27 cellular contexts compared by ENCODE assay signal in genomic region chr4:181684310-181684709, GRCh38.
DNase-seq lines count a peak whose midpoint lies in the region; ATAC-seq and TF ChIP-seq lines count a peak whose summit lies in the region.
"Had no signal": no experiment of that assay in that cellular context is flagged by ENCODE, and none has a peak within 500 bp of the region (broad histone marks: within the 10 kb centered on the region; RNA-seq: fewer than 3 reads in every experiment).

No MANE protein-coding gene starts in this region.

- H3K4me1 Mint-ChIP-seq in HFFc6 (ENCODE audit: low read depth): peaks cover 60% of the 10 kb centered on the region
- H3K4me1 Mint-ChIP-seq: nephron, T-cell had no signal

- no peak for TF ChIP-seq CTCF in HFFc6 (IDR thresholded peaks at IDR 0.05)
- TF ChIP-seq CTCF in astrocyte of the spinal cord (IDR thresholded peaks at IDR 0.05; ENCODE audit: low read depth, low read length): no peak
- TF ChIP-seq CTCF in fibroblast of villous mesenchyme (IDR thresholded peaks at IDR 0.05; ENCODE audit: insufficient read depth, low read depth, low read length): no peak

- in situ Hi-C loops in astrocyte of the spinal cord (cut with HindIII; ENCODE audit: low sequenced_read_pairs): no loop called here

- H3K27ac Mint-ChIP-seq in HFFc6: no peak overlapping the region
- H3K27ac Mint-ChIP-seq: activated CD4-positive, alpha-beta memory T cell treated with anti-CD3 and anti-CD28 coated beads for 36 hours; activated naive CD8-positive, alpha-beta T cell; nephron; T-cell had no signal

- no peaks in the 10 kb centered on the region for H3K9me3 Mint-ChIP-seq in HFFc6
- H3K9me3 Mint-ChIP-seq: nephron had no signal

- no peaks in the 10 kb centered on the region for H3K27me3 Mint-ChIP-seq in HFFc6 (ENCODE audit: insufficient read depth)
- H3K27me3 Mint-ChIP-seq: activated CD4-positive, alpha-beta memory T cell treated with anti-CD3 and anti-CD28 coated beads for 36 hours; activated naive CD8-positive, alpha-beta T cell; T-cell had no signal

- intact Hi-C loops in Right ventricle myocardium superior (cut with DNase I): no loop called here

- no peak overlapping the region for H3K4me3 Mint-ChIP-seq in HFFc6
- H3K4me3 Mint-ChIP-seq: activated CD4-positive, alpha-beta memory T cell treated with anti-CD3 and anti-CD28 coated beads for 36 hours; activated naive CD8-positive, alpha-beta T cell; nephron; T-cell had no signal

- no peaks in the 10 kb centered on the region for H3K36me3 Mint-ChIP-seq in HFFc6 (ENCODE audit: low read depth)
- H3K36me3 Mint-ChIP-seq: activated CD4-positive, alpha-beta memory T cell treated with anti-CD3 and anti-CD28 coated beads for 36 hours; activated naive CD8-positive, alpha-beta T cell; T-cell had no signal

- peak; percentile 7 for DNase-seq in AG08395 (ENCODE audit: low spot score)
- peak; percentile 5 for DNase-seq in HFFc6
- peak; percentile 59 for DNase-seq in astrocyte of the spinal cord (ENCODE audit: low read depth, low spot score)
- peak; percentile 67 for DNase-seq in fibroblast of villous mesenchyme (ENCODE audit: low read depth)
- DNase-seq in effector CD8-positive, alpha-beta T cell (lab: John Stamatoyannopoulos, UW): no peak
- no peak for DNase-seq in Right ventricle myocardium superior
- DNase-seq in retina: no peak
- DNase-seq in stimulated activated naive CD4-positive, alpha-beta T cell treated with Interleukin-2 at 50 U/mL for 16 hours (lab: John Stamatoyannopoulos, UW): no peak
- DNase-seq: activated CD4-positive, alpha-beta memory T cell treated with anti-CD3 and anti-CD28 coated beads for 36 hours; cortex of kidney; heart right ventricle; left lung; NCI-H2029 treated with DMSO at 0.1 percent for 48 hours; NCI-H2227 treated with DMSO at 0.1 percent for 48 hours; NCI-H748 treated with DMSO at 0.1 percent for 48 hours; pancreas; stimulated activated CD4-positive, alpha-beta T cell treated with anti-CD3 and anti-CD28 coated beads, Interleukin-12 subunit alpha, Interleukin-12 subunit beta, amount 100 ng/mL, for 4 hours; stimulated activated CD4-positive, alpha-beta T cell treated with anti-CD3 and anti-CD28 coated beads, Interleukin-4, amount 100 ng/mL, for 24 hours; stimulated activated naive CD4-positive, alpha-beta T cell; T-cell; testis had no signal

- no peak for ATAC-seq in Right ventricle myocardium superior (ENCODE audit: poor library complexity)
- ATAC-seq: heart right ventricle, HepG2, left lung, pancreas, T-cell had no signal

- H3K4me3 ChIP-seq in astrocyte of the spinal cord (ENCODE audit: low read depth, low read length) (no peak overlapping the region), fibroblast of villous mesenchyme (ENCODE audit: low read depth, low read length) (no peak overlapping the region)
- H3K4me3 ChIP-seq: heart right ventricle, left lung, pancreas, right atrium auricular region, SJSA1, testis, vagina had no signal

Comparison
In these comparisons a context has a peak if more than half of its experiments do, and no peak if none do; other contexts are left out.
1. DNase-seq: peak in AG08395 (single experiment), HFFc6 (single experiment), astrocyte of the spinal cord (single experiment) and fibroblast of villous mesenchyme (single experiment); none in effector CD8-positive, alpha-beta T cell (single experiment), Right ventricle myocardium superior (single experiment), retina (single experiment) and stimulated activated naive CD4-positive, alpha-beta T cell treated with Interleukin-2 at 50 U/mL for 16 hours (single experiment).